1 cellular context compared by ENCODE assay signal in genomic region chr9:82934949-82935348, GRCh38.
TF ChIP-seq lines count a peak whose summit lies in the region.

No MANE protein-coding gene starts in this region.

TF ChIP-seq in GM23338, 12 proteins besides CTCF, POLR2A, EP300 and RAD21 (continued from another document):
- no peak for TF ChIP-seq REST (IDR thresholded peaks at IDR 0.05; ENCODE audit: unreplicated experiment)
- no peak for TF ChIP-seq POLR2AphosphoS5 (IDR thresholded peaks at IDR 0.05; ENCODE audit: low read depth)
- TF ChIP-seq ZNF114 (CRISPR knock-in tag; IDR thresholded peaks at IDR 0.05) = no peak
- TF ChIP-seq ZNF331 (CRISPR knock-in tag; IDR thresholded peaks at IDR 0.05; ENCODE audit: low read depth) = no peak
